1 cellular context compared by ENCODE assay signal in genomic region chr17:73474370-73474988, GRCh38.
TF ChIP-seq lines count a peak whose summit lies in the region.

No MANE protein-coding gene starts in this region.

TF ChIP-seq in K562, 482 proteins besides CTCF, POLR2A, EP300 and RAD21 (continued from another document and continues in another):
- no peak for TF ChIP-seq ZBTB33 (CRISPR knock-in tag; IDR thresholded peaks at IDR 0.05)
- TF ChIP-seq KDM2B (CRISPR knock-in tag; IDR thresholded peaks at IDR 0.05): no peak
- TF ChIP-seq HBP1 (CRISPR knock-in tag; IDR thresholded peaks at IDR 0.05): 0 out of 2 replicates have a peak, but pooled peaks have one; percentile 41
- TF ChIP-seq ASH1L (IDR thresholded peaks at IDR 0.05; ENCODE audit: borderline replicate concordance, low read depth, partially characterized antibody): no peak
- peak; percentile 93 for TF ChIP-seq ATF3 (IDR thresholded peaks at IDR 0.05)
- peak; percentile 92 for TF ChIP-seq ATF3 (CRISPR knock-in tag; conservative IDR thresholded peaks at IDR 0.05)
- TF ChIP-seq, protein P1, sequence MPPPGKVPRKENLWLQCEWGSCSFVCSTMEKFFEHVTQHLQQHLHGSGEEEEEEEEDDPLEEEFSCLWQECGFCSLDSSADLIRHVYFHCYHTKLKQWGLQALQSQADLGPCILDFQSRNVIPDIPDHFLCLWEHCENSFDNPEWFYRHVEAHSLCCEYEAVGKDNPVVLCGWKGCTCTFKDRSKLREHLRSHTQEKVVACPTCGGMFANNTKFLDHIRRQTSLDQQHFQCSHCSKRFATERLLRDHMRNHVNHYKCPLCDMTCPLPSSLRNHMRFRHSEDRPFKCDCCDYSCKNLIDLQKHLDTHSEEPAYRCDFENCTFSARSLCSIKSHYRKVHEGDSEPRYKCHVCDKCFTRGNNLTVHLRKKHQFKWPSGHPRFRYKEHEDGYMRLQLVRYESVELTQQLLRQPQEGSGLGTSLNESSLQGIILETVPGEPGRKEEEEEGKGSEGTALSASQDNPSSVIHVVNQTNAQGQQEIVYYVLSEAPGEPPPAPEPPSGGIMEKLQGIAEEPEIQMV (tag; conservative IDR thresholded peaks at IDR 0.05; ENCODE audit: low read depth): no peak
- TF ChIP-seq, protein P2, sequence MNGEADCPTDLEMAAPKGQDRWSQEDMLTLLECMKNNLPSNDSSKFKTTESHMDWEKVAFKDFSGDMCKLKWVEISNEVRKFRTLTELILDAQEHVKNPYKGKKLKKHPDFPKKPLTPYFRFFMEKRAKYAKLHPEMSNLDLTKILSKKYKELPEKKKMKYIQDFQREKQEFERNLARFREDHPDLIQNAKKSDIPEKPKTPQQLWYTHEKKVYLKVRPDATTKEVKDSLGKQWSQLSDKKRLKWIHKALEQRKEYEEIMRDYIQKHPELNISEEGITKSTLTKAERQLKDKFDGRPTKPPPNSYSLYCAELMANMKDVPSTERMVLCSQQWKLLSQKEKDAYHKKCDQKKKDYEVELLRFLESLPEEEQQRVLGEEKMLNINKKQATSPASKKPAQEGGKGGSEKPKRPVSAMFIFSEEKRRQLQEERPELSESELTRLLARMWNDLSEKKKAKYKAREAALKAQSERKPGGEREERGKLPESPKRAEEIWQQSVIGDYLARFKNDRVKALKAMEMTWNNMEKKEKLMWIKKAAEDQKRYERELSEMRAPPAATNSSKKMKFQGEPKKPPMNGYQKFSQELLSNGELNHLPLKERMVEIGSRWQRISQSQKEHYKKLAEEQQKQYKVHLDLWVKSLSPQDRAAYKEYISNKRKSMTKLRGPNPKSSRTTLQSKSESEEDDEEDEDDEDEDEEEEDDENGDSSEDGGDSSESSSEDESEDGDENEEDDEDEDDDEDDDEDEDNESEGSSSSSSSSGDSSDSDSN (IDR thresholded peaks at IDR 0.05; ENCODE audit: borderline replicate concordance in 1 of 2, low read depth in 2 of 2, low read length in 2 of 2): no peak
- no peak for TF ChIP-seq ETS2 (tag; IDR thresholded peaks at IDR 0.05; ENCODE audit: borderline replicate concordance, poor library complexity, severe bottlenecking)
- TF ChIP-seq EP400 (IDR thresholded peaks at IDR 0.05): no peak
- TF ChIP-seq DACH1 (IDR thresholded peaks at IDR 0.05; ENCODE audit: partially characterized antibody): no peak
- no peak for TF ChIP-seq ZNF644 (tag; IDR thresholded peaks at IDR 0.05; ENCODE audit: low read depth)
- TF ChIP-seq NFYB (IDR thresholded peaks at IDR 0.05; ENCODE audit: extremely low read depth, insufficient read length): no peak
- TF ChIP-seq CBFA2T3 (IDR thresholded peaks at IDR 0.05): peak; percentile 97
- TF ChIP-seq, protein P3, sequence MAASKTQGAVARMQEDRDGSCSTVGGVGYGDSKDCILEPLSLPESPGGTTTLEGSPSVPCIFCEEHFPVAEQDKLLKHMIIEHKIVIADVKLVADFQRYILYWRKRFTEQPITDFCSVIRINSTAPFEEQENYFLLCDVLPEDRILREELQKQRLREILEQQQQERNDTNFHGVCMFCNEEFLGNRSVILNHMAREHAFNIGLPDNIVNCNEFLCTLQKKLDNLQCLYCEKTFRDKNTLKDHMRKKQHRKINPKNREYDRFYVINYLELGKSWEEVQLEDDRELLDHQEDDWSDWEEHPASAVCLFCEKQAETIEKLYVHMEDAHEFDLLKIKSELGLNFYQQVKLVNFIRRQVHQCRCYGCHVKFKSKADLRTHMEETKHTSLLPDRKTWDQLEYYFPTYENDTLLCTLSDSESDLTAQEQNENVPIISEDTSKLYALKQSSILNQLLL (CRISPR knock-in tag; IDR thresholded peaks at IDR 0.05; ENCODE audit: borderline replicate concordance): no peak
- TF ChIP-seq CEBPB (tag; IDR thresholded peaks at IDR 0.05): no peak
- TF ChIP-seq, protein P4, sequence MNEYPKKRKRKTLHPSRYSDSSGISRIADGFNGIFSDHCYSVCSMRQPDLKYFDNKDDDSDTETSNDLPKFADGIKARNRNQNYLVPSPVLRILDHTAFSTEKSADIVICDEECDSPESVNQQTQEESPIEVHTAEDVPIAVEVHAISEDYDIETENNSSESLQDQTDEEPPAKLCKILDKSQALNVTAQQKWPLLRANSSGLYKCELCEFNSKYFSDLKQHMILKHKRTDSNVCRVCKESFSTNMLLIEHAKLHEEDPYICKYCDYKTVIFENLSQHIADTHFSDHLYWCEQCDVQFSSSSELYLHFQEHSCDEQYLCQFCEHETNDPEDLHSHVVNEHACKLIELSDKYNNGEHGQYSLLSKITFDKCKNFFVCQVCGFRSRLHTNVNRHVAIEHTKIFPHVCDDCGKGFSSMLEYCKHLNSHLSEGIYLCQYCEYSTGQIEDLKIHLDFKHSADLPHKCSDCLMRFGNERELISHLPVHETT (CRISPR knock-in tag; conservative IDR thresholded peaks at IDR 0.05 in 1 of 2, IDR thresholded peaks at IDR 0.05 in 1 of 2): peak in 1 of 2 experiments; percentile 78; a peak in 2 of 4 replicates
- TF ChIP-seq DIDO1 (tag; IDR thresholded peaks at IDR 0.05; ENCODE audit: low read depth): peak; percentile 64; the same call in 1 of the 2 replicates
- peak; percentile 80 for TF ChIP-seq HES1 (IDR thresholded peaks at IDR 0.05; ENCODE audit: low read depth)
- TF ChIP-seq CHD1 (IDR thresholded peaks at IDR 0.05; ENCODE audit: low read length): no peak
- TF ChIP-seq TGIF2 (CRISPR knock-in tag; IDR thresholded peaks at IDR 0.05): no peak
- TF ChIP-seq ZNF79 (CRISPR knock-in tag; IDR thresholded peaks at IDR 0.05; ENCODE audit: low read depth): no peak
- TF ChIP-seq ATF1 (CRISPR knock-in tag; IDR thresholded peaks at IDR 0.05): no peak
- TF ChIP-seq ATF1 (tag; IDR thresholded peaks at IDR 0.05): peak; percentile 73
- no peak for TF ChIP-seq MXI1 (IDR thresholded peaks at IDR 0.05; ENCODE audit: low read depth, low read length)
- 0 out of 2 replicates have a peak, but pooled peaks have one; percentile 23 for TF ChIP-seq ZNF140 (CRISPR knock-in tag; IDR thresholded peaks at IDR 0.05)
- TF ChIP-seq PCBP1 (IDR thresholded peaks at IDR 0.05; ENCODE audit: low read depth, low read length, poor library complexity, severe bottlenecking): no peak
- TF ChIP-seq ZNF57 (CRISPR knock-in tag; IDR thresholded peaks at IDR 0.05): no peak
- TF ChIP-seq, protein P5, sequence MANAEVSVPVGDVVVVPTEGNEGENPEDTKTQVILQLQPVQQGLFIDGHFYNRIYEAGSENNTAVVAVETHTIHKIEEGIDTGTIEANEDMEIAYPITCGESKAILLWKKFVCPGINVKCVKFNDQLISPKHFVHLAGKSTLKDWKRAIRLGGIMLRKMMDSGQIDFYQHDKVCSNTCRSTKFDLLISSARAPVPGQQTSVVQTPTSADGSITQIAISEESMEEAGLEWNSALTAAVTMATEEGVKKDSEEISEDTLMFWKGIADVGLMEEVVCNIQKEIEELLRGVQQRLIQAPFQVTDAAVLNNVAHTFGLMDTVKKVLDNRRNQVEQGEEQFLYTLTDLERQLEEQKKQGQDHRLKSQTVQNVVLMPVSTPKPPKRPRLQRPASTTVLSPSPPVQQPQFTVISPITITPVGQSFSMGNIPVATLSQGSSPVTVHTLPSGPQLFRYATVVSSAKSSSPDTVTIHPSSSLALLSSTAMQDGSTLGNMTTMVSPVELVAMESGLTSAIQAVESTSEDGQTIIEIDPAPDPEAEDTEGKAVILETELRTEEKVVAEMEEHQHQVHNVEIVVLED (CRISPR knock-in tag; IDR thresholded peaks at IDR 0.05): no peak
- no peak for TF ChIP-seq KAT8 (IDR thresholded peaks at IDR 0.05; ENCODE audit: low read depth)
- no peak for TF ChIP-seq NR2C1 (IDR thresholded peaks at IDR 0.05)
- 0 out of 2 replicates have a peak, but pooled peaks have one; percentile 56 for TF ChIP-seq NR2C1 (tag; IDR thresholded peaks at IDR 0.05)
- TF ChIP-seq, protein P6, sequence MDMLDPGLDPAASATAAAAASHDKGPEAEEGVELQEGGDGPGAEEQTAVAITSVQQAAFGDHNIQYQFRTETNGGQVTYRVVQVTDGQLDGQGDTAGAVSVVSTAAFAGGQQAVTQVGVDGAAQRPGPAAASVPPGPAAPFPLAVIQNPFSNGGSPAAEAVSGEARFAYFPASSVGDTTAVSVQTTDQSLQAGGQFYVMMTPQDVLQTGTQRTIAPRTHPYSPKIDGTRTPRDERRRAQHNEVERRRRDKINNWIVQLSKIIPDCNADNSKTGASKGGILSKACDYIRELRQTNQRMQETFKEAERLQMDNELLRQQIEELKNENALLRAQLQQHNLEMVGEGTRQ (CRISPR knock-in tag; IDR thresholded peaks at IDR 0.05): no peak
- no peak for TF ChIP-seq HMG20B (CRISPR knock-in tag; IDR thresholded peaks at IDR 0.05)
- TF ChIP-seq, protein P7, sequence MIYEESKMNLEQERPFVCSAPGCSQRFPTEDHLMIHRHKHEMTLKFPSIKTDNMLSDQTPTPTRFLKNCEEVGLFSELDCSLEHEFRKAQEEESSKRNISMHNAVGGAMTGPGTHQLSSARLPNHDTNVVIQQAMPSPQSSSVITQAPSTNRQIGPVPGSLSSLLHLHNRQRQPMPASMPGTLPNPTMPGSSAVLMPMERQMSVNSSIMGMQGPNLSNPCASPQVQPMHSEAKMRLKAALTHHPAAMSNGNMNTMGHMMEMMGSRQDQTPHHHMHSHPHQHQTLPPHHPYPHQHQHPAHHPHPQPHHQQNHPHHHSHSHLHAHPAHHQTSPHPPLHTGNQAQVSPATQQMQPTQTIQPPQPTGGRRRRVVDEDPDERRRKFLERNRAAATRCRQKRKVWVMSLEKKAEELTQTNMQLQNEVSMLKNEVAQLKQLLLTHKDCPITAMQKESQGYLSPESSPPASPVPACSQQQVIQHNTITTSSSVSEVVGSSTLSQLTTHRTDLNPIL (CRISPR knock-in tag; IDR thresholded peaks at IDR 0.05): no peak
- no peak for TF ChIP-seq ZNF507 (tag; conservative IDR thresholded peaks at IDR 0.05)
- no peak for TF ChIP-seq RFX5 (IDR thresholded peaks at IDR 0.05; ENCODE audit: low read depth, low read length)
- TF ChIP-seq HEY1 (CRISPR knock-in tag; IDR thresholded peaks at IDR 0.05; ENCODE audit: borderline replicate concordance): peak; percentile 21; the same call in 1 of the 2 replicates
- TF ChIP-seq, protein P8, sequence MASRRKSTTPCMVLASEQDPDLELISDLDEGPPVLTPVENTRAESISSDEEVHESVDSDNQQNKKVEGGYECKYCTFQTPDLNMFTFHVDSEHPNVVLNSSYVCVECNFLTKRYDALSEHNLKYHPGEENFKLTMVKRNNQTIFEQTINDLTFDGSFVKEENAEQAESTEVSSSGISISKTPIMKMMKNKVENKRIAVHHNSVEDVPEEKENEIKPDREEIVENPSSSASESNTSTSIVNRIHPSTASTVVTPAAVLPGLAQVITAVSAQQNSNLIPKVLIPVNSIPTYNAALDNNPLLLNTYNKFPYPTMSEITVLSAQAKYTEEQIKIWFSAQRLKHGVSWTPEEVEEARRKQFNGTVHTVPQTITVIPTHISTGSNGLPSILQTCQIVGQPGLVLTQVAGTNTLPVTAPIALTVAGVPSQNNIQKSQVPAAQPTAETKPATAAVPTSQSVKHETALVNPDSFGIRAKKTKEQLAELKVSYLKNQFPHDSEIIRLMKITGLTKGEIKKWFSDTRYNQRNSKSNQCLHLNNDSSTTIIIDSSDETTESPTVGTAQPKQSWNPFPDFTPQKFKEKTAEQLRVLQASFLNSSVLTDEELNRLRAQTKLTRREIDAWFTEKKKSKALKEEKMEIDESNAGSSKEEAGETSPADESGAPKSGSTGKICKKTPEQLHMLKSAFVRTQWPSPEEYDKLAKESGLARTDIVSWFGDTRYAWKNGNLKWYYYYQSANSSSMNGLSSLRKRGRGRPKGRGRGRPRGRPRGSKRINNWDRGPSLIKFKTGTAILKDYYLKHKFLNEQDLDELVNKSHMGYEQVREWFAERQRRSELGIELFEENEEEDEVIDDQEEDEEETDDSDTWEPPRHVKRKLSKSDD (conservative IDR thresholded peaks at IDR 0.05; ENCODE audit: low read length): 0 out of 2 replicates have a peak, but pooled peaks have one; percentile 32
- TF ChIP-seq, protein P9, sequence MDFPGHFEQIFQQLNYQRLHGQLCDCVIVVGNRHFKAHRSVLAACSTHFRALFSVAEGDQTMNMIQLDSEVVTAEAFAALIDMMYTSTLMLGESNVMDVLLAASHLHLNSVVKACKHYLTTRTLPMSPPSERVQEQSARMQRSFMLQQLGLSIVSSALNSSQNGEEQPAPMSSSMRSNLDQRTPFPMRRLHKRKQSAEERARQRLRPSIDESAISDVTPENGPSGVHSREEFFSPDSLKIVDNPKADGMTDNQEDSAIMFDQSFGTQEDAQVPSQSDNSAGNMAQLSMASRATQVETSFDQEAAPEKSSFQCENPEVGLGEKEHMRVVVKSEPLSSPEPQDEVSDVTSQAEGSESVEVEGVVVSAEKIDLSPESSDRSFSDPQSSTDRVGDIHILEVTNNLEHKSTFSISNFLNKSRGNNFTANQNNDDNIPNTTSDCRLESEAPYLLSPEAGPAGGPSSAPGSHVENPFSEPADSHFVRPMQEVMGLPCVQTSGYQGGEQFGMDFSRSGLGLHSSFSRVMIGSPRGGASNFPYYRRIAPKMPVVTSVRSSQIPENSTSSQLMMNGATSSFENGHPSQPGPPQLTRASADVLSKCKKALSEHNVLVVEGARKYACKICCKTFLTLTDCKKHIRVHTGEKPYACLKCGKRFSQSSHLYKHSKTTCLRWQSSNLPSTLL (IDR thresholded peaks at IDR 0.05): no peak
